In the genomic region with DNA sequence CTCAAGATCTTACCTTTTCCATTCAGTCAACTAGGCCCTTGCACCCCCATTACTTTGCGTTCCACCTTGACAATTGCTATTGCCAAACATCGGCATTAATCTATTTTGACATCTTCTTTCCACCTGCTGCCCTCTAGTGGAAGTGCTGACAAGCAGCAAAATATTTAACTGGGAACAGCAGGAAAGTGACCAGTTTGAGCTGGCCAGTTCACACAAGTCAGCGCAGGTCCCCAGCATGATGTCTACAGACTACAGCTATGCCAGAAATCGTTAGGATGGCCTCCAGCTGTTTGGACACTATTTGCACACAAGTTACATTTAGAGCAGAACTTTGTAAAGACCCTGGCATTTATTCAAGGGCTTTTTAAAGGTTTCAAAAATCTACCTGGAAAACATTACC, we compare ENCODE assay signal across 8 cellular contexts.
DNase-seq lines count a peak whose midpoint lies in the region; ATAC-seq, FAIRE-seq and TF ChIP-seq lines count a peak whose summit lies in the region.

No MANE protein-coding gene starts in this region.

- H3K79me2 ChIP-seq in keratinocyte (ENCODE audit: control insufficient read depth, insufficient read depth, low read length): no peaks in the 10 kb centered on the region

- in situ Hi-C loops in Panc1 (cut with HindIII; ENCODE audit: low pct_unique_long_range_greater_than_20kb, low sequenced_read_pairs): no loop called here

- no peak overlapping the region for H3K27ac ChIP-seq in CD8-positive, alpha-beta memory T cell (ENCODE audit: low read depth, low read length)
- no peak overlapping the region for H3K27ac ChIP-seq in Panc1 (ENCODE audit: low read length)
- H3K27ac ChIP-seq in keratinocyte (ENCODE audit: control insufficient read depth, insufficient read depth, low read length): no peak overlapping the region

- dilution Hi-C loops in keratinocyte (cut with MboI; ENCODE audit: extremely low pct_ligation_motif_present, low sequenced_read_pairs): no loop called here

- DNase-seq in CD8-positive, alpha-beta memory T cell: peak in 3 of 5 donors; percentile 7 to 45 (median 7)
- DNase-seq in HS-5 (ENCODE audit: low read depth): peak; percentile 38
- DNase-seq in Panc1 (ENCODE audit: low read depth, low spot score): peak; percentile 35
- peak; percentile 80 for DNase-seq in bronchial epithelial cell (ENCODE audit: low read depth)
- DNase-seq in keratinocyte (ENCODE audit: low read depth, low spot score): peak; percentile 48
- DNase-seq in stimulated activated naive B cell treated with anti-CD40 and anti-IgM and Interleukin-4, amounts not matched to agents 10 μg/mL and 1 μg/mL and 100 μg/mL, for 72 hours: peak; percentile 8

- H3K9me3 Mint-ChIP-seq in CD8-positive, alpha-beta memory T cell: no peaks in the 10 kb centered on the region
- no peaks in the 10 kb centered on the region for H3K9me3 Mint-ChIP-seq in stimulated activated naive B cell treated with anti-CD40 and anti-IgM and Interleukin-4, amounts not matched to agents 10 μg/mL and 1 μg/mL and 100 μg/mL, for 72 hours

- H3K27me3 ChIP-seq in CD8-positive, alpha-beta memory T cell (ENCODE audit: insufficient read depth, low read length, poor library complexity, severe bottlenecking): no peaks in the 10 kb centered on the region
- H3K27me3 ChIP-seq in Panc1 (ENCODE audit: control insufficient read depth, insufficient read depth, low read length): no peaks in the 10 kb centered on the region; the same call in 1 of the 2 replicates
- H3K27me3 ChIP-seq in bronchial epithelial cell (ENCODE audit: control insufficient read depth, insufficient read depth, low read length): no peaks in the 10 kb centered on the region
- no peaks in the 10 kb centered on the region for H3K27me3 ChIP-seq in keratinocyte (ENCODE audit: control insufficient read depth, extremely low read depth, insufficient read depth, low read length)

- FAIRE-seq in bronchial epithelial cell (lab: Jason Lieb, UNC) (peak; percentile 66), keratinocyte (lab: Jason Lieb, UNC) (peak; percentile 88)

- ATAC-seq in GM18861 (IDR thresholded peaks at IDR 0.05; ENCODE audit: unreplicated experiment): peak; percentile 64
- ATAC-seq in Panc1: peak; percentile 63
- peak; percentile 34 to 48 for ATAC-seq in stimulated activated naive B cell treated with anti-CD40 and anti-IgM and Interleukin-4, amounts not matched to agents 10 μg/mL and 1 μg/mL and 100 μg/mL, for 72 hours (replicated peaks)
- no peak for ATAC-seq in GM18520 (IDR thresholded peaks at IDR 0.05; ENCODE audit: unreplicated experiment)

- CTCF ChIA-PET in CD8-positive, alpha-beta memory T cell (lab: Charles Lee): interaction anchor here (0.9 to 3.2 kb wide), 7 partner anchors 9 to 727 kb away, joined by 3 to 10 read pairs (median 3); no protein-coding TSS in a partner anchor
- CTCF ChIA-PET in Panc1 (lab: Charles Lee): interaction anchor here (0.9 to 1.3 kb wide), 3 partner anchors 99 to 727 kb away, joined by 3 to 5 read pairs (median 3); no protein-coding TSS in a partner anchor

- H3K4me1 ChIP-seq in CD8-positive, alpha-beta memory T cell (ENCODE audit: insufficient read depth, low read length): no peaks in the 10 kb centered on the region
- H3K4me1 ChIP-seq in Panc1 (ENCODE audit: control insufficient read depth, insufficient read depth, low read length) (no peaks in the 10 kb centered on the region), keratinocyte (ENCODE audit: control insufficient read depth, extremely low read depth, insufficient read depth, low read length) (peaks cover 3% of the 10 kb centered on the region)

- no peak overlapping the region for H3K27ac Mint-ChIP-seq in CD8-positive, alpha-beta memory T cell
- H3K27ac Mint-ChIP-seq in stimulated activated naive B cell treated with anti-CD40 and anti-IgM and Interleukin-4, amounts not matched to agents 10 μg/mL and 1 μg/mL and 100 μg/mL, for 72 hours: no peak overlapping the region

- H3K4me3 Mint-ChIP-seq in CD8-positive, alpha-beta memory T cell: no peak overlapping the region
- no peak overlapping the region for H3K4me3 Mint-ChIP-seq in stimulated activated naive B cell treated with anti-CD40 and anti-IgM and Interleukin-4, amounts not matched to agents 10 μg/mL and 1 μg/mL and 100 μg/mL, for 72 hours

- H3K36me3 Mint-ChIP-seq in CD8-positive, alpha-beta memory T cell: no peaks in the 10 kb centered on the region
- peaks cover 2 to 6% of the 10 kb centered on the region in 2 donors for H3K36me3 Mint-ChIP-seq in stimulated activated naive B cell treated with anti-CD40 and anti-IgM and Interleukin-4, amounts not matched to agents 10 μg/mL and 1 μg/mL and 100 μg/mL, for 72 hours

- H3K27me3 Mint-ChIP-seq in CD8-positive, alpha-beta memory T cell: peaks cover 3 to 29% of the 10 kb centered on the region in 2 donors
- peaks cover 13 to 20% of the 10 kb centered on the region in 2 donors for H3K27me3 Mint-ChIP-seq in stimulated activated naive B cell treated with anti-CD40 and anti-IgM and Interleukin-4, amounts not matched to agents 10 μg/mL and 1 μg/mL and 100 μg/mL, for 72 hours

- no peak overlapping the region for H3K4me2 ChIP-seq in keratinocyte (ENCODE audit: control insufficient read depth, extremely low read depth, insufficient read depth, low read depth, low read length)

- no peaks in the 10 kb centered on the region for H3K9me3 ChIP-seq in CD8-positive, alpha-beta memory T cell (ENCODE audit: low read length)
- H3K9me3 ChIP-seq in Panc1 (ENCODE audit: control insufficient read depth, insufficient read depth, low read depth, low read length) (no peaks in the 10 kb centered on the region), keratinocyte (ENCODE audit: control insufficient read depth, low read depth, low read length) (no peaks in the 10 kb centered on the region)

- intact Hi-C loops in Panc1 (cut with micrococcal nuclease; ENCODE audit: unreplicated experiment): loop anchor here (2.0 to 10.0 kb wide), 4 partner anchors 161 to 726 kb away; a partner anchor contains a TSS

- BruUV-seq in Panc1 (replicated peaks; lab: Mats Ljungman, UMichigan): no TSS peak

- H2AFZ ChIP-seq in keratinocyte (ENCODE audit: control insufficient read depth, low read length): no peak overlapping the region

- no peaks in the 10 kb centered on the region for H4K20me1 ChIP-seq in keratinocyte (ENCODE audit: control insufficient read depth, extremely low read depth, insufficient read depth, low read length)

- H3K4me3 ChIP-seq in CD8-positive, alpha-beta memory T cell (ENCODE audit: low read length): no peak overlapping the region
- no peak overlapping the region for H3K4me3 ChIP-seq in Panc1 (ENCODE audit: low read depth in 2 of 2, low read length in 2 of 2)
- H3K4me3 ChIP-seq in bronchial epithelial cell (ENCODE audit: low read depth, low read length): no peak overlapping the region
- H3K4me3 ChIP-seq in keratinocyte (ENCODE audit: control insufficient read depth in 2 of 3, extremely low read depth in 1 of 3, insufficient read depth in 2 of 3, low read depth in 1 of 3, low read length in 3 of 3): no peak overlapping the region

- H3K36me3 ChIP-seq in CD8-positive, alpha-beta memory T cell (ENCODE audit: insufficient read depth, low read length): no peaks in the 10 kb centered on the region
- no peaks in the 10 kb centered on the region; the same call in 1 of the 2 replicates for H3K36me3 ChIP-seq in Panc1 (ENCODE audit: control insufficient read depth, insufficient read depth, low read length)
- H3K36me3 ChIP-seq in bronchial epithelial cell (ENCODE audit: control insufficient read depth, insufficient read depth, low read length): no peaks in the 10 kb centered on the region
- no peaks in the 10 kb centered on the region for H3K36me3 ChIP-seq in keratinocyte (ENCODE audit: control insufficient read depth in 2 of 2, extremely low read depth in 1 of 2, insufficient read depth in 2 of 2, low read length in 2 of 2)

- TF ChIP-seq CTCF in Panc1 (IDR thresholded peaks at IDR 0.05) (peak; percentile 86), bronchial epithelial cell (IDR thresholded peaks at IDR 0.05; ENCODE audit: insufficient read depth, low read length, severe bottlenecking) (peak; percentile 72), keratinocyte (optimal IDR thresholded peaks at IDR 0.05 in 1 of 3, IDR thresholded peaks at IDR 0.05 in 1 of 3, conservative IDR thresholded peaks at IDR 0.05 in 1 of 3; ENCODE audit: extremely low read depth in 1 of 3, insufficient read depth in 2 of 3, low read length in 3 of 3) (peak; percentile 72 to 87 (median 78))

- H3K9ac ChIP-seq in keratinocyte (ENCODE audit: control insufficient read depth, extremely low read depth, insufficient read depth, low read length): no peak overlapping the region

- no peaks in the 10 kb centered on the region for H3K9me1 ChIP-seq in keratinocyte (ENCODE audit: control insufficient read depth, extremely low read depth, insufficient read depth, low read length)

- POLR2A ChIA-PET in CD8-positive, alpha-beta memory T cell (lab: Charles Lee): no interaction called here
- POLR2A ChIA-PET in Panc1 (lab: Charles Lee): no interaction called here

- H3K4me1 Mint-ChIP-seq in CD8-positive, alpha-beta memory T cell: peaks cover 0 to 5% (median 2%) of the 10 kb centered on the region in 3 donors
- H3K4me1 Mint-ChIP-seq in stimulated activated naive B cell treated with anti-CD40 and anti-IgM and Interleukin-4, amounts not matched to agents 10 μg/mL and 1 μg/mL and 100 μg/mL, for 72 hours: peaks cover 4 to 7% of the 10 kb centered on the region in 2 donors

Comparison
In these comparisons a context has a peak if more than half of its experiments do, and no peak if none do; other contexts are left out.
1. DNase-seq: peak in every context shown above with its lines; median percentile 80 in bronchial epithelial cell; 48 in keratinocyte; 38 in HS-5; 35 in Panc1; 8 in stimulated activated naive B cell treated with anti-CD40 and anti-IgM and Interleukin-4, amounts not matched to agents 10 μg/mL and 1 μg/mL and 100 μg/mL, for 72 hours; 7 in CD8-positive, alpha-beta memory T cell.